ENCODE assay signal across 8 cellular contexts in genomic region chr20:50790651-50791277, GRCh38. TPM values are rescaled to one million over a fixed set of nuclear protein-coding genes. Genes with fewer than 3 reads are reported as not detected.
DNase-seq lines count a peak whose midpoint lies in the region; ATAC-seq and TF ChIP-seq lines count a peak whose summit lies in the region.

No MANE protein-coding gene starts in this region.

- intact Hi-C loops in gastrocnemius medialis (cut with DNase I; ENCODE audit: low total_unique reads), result loop anchor here (5.0 kb wide), 2 partner anchors 122 to 517 kb away; no protein-coding TSS in a partner anchor

- H3K9me3 ChIP-seq in gastrocnemius medialis, result no peaks in the 10 kb centered on the region

- ATAC-seq in HG02588 (IDR thresholded peaks at IDR 0.05; ENCODE audit: unreplicated experiment), result peak; percentile 53
- peak in 1 of 2 donors; percentile 45 for ATAC-seq in gastrocnemius medialis

- TF ChIP-seq POLR2A in gastrocnemius medialis (IDR thresholded peaks at IDR 0.05), result no peak

- H3K27ac ChIP-seq in gastrocnemius medialis, result peak overlapping the region; percentile 27 to 60 (median 50)

- in situ Hi-C loops in gastrocnemius medialis (cut with MboI; ENCODE audit: low sequenced_read_pairs in 4 of 4), result loop anchor here (10.0 to 25.0 kb wide), 3 partner anchors 134 to 522 kb away; partner anchors contain the start of gene ADNP (in 3 of the 4)

- H3K4me1 ChIP-seq in gastrocnemius medialis, result peaks cover 10 to 17% of the 10 kb centered on the region in 2 donors

- DNase-seq in NCI-H1105 (lab: John Stamatoyannopoulos, UW), result peak; percentile 24
- peak; percentile 35 for DNase-seq in T-helper 22 cell (ENCODE audit: low read depth)
- peak; percentile 97 for DNase-seq in astrocyte of the hippocampus (ENCODE audit: low read depth, low spot score)
- peak; percentile 61 to 79 for DNase-seq in hippocampal formation (lab: John Stamatoyannopoulos, UW)
- DNase-seq in gastrocnemius medialis, result peak; percentile 40 to 57
- DNase-seq in NCI-H2196 treated with DMSO at 0.1 percent for 48 hours (lab: John Stamatoyannopoulos, UW; ENCODE audit: unreplicated experiment), result no peak

- H3K36me3 ChIP-seq in gastrocnemius medialis, result no peaks in the 10 kb centered on the region

- no peaks in the 10 kb centered on the region for H3K27me3 ChIP-seq in gastrocnemius medialis

- TF ChIP-seq CTCF in GM12874 (IDR thresholded peaks at IDR 0.05; ENCODE audit: insufficient read depth, low read depth, low read length) (peak; percentile 92), gastrocnemius medialis (IDR thresholded peaks at IDR 0.05 in 4 of 5, conservative IDR thresholded peaks at IDR 0.05 in 1 of 5) (peak; percentile 9 to 64 (median 49))

- H3K4me3 ChIP-seq in gastrocnemius medialis, result peak overlapping the region; percentile 7 to 34 (median 24)

RNA-seq across cellular contexts. Expression of gene BCAS4, which starts 4.1 kb away (rescaled TPM):
- total RNA-seq in gastrocnemius medialis, result 1 to 10 TPM in 1 of 4 donors, under 1 TPM in 2, not detected in 1; 0.16 to 2.2 (median 0.51) TPM

RNA-seq across cellular contexts. Expression of gene PARD6B, which starts 59.4 kb away (rescaled TPM):
- 10 to 100 TPM in 1 of 4 donors, 1 to 10 TPM in 2, under 1 TPM in 1; 0.72 to 15.3 (median 2.3) TPM for total RNA-seq in gastrocnemius medialis
